In the genomic region with DNA sequence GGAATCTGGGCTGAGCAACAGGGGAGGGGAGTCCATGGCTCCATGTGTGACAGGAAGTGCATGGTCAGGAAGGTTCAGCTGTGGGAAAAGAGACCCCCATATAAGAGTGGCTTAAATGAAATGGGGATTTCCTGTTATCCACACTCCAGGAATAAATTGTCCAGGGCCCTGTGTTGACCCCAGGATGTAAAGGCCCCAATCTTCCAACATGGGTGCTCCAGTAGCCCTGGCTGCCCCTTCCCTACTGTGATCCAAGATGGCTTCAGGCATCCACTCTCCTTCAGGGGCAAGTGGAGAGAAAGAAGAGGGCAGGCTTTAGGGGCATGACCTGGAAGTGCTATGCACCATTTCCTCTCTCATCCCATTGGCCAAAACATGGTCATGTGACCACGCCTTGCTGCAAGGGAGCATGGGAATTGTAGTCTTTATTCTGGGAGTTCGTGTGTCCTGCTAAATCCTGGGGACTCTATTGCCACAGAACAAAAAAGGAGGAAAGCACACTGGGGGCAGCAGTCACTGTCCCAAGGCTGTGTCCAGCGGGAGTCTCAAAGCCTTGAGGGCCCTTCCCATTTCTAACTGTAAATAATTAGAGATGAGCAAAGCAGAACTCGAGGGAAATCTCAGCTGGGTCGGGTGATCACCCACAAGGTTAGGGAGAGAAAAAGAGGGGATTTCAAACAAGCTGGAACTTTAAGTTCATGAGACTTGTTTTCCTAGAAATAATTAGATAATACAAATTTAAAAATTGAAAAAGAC, we compare ENCODE assay signal across 11 cellular contexts.
DNase-seq lines count a peak whose midpoint lies in the region; ATAC-seq and TF ChIP-seq lines count a peak whose summit lies in the region.
"Had no signal": no experiment of that assay in that cellular context is flagged by ENCODE, and none has a peak within 500 bp of the region (broad histone marks: within the 10 kb centered on the region; RNA-seq: fewer than 3 reads in every experiment).

No MANE protein-coding gene starts in this region.

- H3K4me1 Mint-ChIP-seq in activated CD4-positive, alpha-beta memory T cell treated with anti-CD3 and anti-CD28 coated beads for 36 hours (ENCODE audit: low read depth) = peaks cover 3% of the 10 kb centered on the region
- no peaks in the 10 kb centered on the region for H3K4me1 Mint-ChIP-seq in activated CD4-positive, alpha-beta memory T cell treated with anti-CD3 and anti-CD28 coated beads, Interleukin-2, amount 10 ng/mL, durations not matched to agents 7 days and 5 days
- no peaks in the 10 kb centered on the region for H3K4me1 Mint-ChIP-seq in progenitor cell of endocrine pancreas (ENCODE audit: low read depth)
- H3K4me1 Mint-ChIP-seq: CD4-positive, CD25-positive, alpha-beta regulatory T cell had no signal

- H3K36me3 Mint-ChIP-seq in activated CD4-positive, alpha-beta memory T cell treated with anti-CD3 and anti-CD28 coated beads for 36 hours = no peaks in the 10 kb centered on the region
- H3K36me3 Mint-ChIP-seq in activated CD4-positive, alpha-beta memory T cell treated with anti-CD3 and anti-CD28 coated beads, Interleukin-2, amount 10 ng/mL, durations not matched to agents 7 days and 5 days (ENCODE audit: low read depth) = no peaks in the 10 kb centered on the region
- no peaks in the 10 kb centered on the region for H3K36me3 Mint-ChIP-seq in progenitor cell of endocrine pancreas (ENCODE audit: insufficient read depth)
- H3K36me3 Mint-ChIP-seq: CD4-positive, CD25-positive, alpha-beta regulatory T cell had no signal

- DNase-seq in activated CD4-positive, alpha-beta memory T cell treated with anti-CD3 and anti-CD28 coated beads for 36 hours = peak; percentile 37
- no peak for DNase-seq in activated CD4-positive, alpha-beta memory T cell treated with anti-CD3 and anti-CD28 coated beads, Interleukin-2, amount 10 ng/mL, durations not matched to agents 7 days and 5 days
- DNase-seq in Kasumi-1 (lab: John Stamatoyannopoulos, UW) = peak; percentile 39 to 46
- DNase-seq in activated CD4-positive, alpha-beta T cell treated with anti-CD3 and anti-CD28 coated beads, Interleukin-2, amount 50 U/mL, for 48 hours = peak; percentile 16 to 31
- DNase-seq in progenitor cell of endocrine pancreas (ENCODE audit: low spot score, unreplicated experiment) = no peak
- DNase-seq: NCI-H187 treated with DMSO at 0.1 percent for 48 hours, T1000 had no signal

- ATAC-seq in GM19023 (IDR thresholded peaks at IDR 0.05; ENCODE audit: unreplicated experiment) (no peak), GM19324 (IDR thresholded peaks at IDR 0.05; ENCODE audit: low FRiP score, unreplicated experiment) (no peak), HG03095 (IDR thresholded peaks at IDR 0.05; ENCODE audit: unreplicated experiment) (no peak)

- H3K9me3 Mint-ChIP-seq in activated CD4-positive, alpha-beta memory T cell treated with anti-CD3 and anti-CD28 coated beads for 36 hours = no peaks in the 10 kb centered on the region
- H3K9me3 Mint-ChIP-seq in activated CD4-positive, alpha-beta memory T cell treated with anti-CD3 and anti-CD28 coated beads, Interleukin-2, amount 10 ng/mL, durations not matched to agents 7 days and 5 days = no peaks in the 10 kb centered on the region
- H3K9me3 Mint-ChIP-seq in progenitor cell of endocrine pancreas (ENCODE audit: low read depth) = no peaks in the 10 kb centered on the region
- H3K9me3 Mint-ChIP-seq: CD4-positive, CD25-positive, alpha-beta regulatory T cell had no signal

- POLR2A ChIA-PET in activated CD4-positive, alpha-beta memory T cell treated with anti-CD3 and anti-CD28 coated beads for 36 hours (lab: Charles Lee) = no interaction called here
- POLR2A ChIA-PET in activated CD4-positive, alpha-beta memory T cell treated with anti-CD3 and anti-CD28 coated beads, Interleukin-2, amount 10 ng/mL, durations not matched to agents 7 days and 5 days (lab: Charles Lee) = no interaction called here

- CTCF ChIA-PET in activated CD4-positive, alpha-beta memory T cell treated with anti-CD3 and anti-CD28 coated beads for 36 hours (lab: Charles Lee) = no interaction called here
- CTCF ChIA-PET in activated CD4-positive, alpha-beta memory T cell treated with anti-CD3 and anti-CD28 coated beads, Interleukin-2, amount 10 ng/mL, durations not matched to agents 7 days and 5 days (lab: Charles Lee) = no interaction called here

- no peak overlapping the region for H3K4me3 Mint-ChIP-seq in activated CD4-positive, alpha-beta memory T cell treated with anti-CD3 and anti-CD28 coated beads for 36 hours
- H3K4me3 Mint-ChIP-seq in activated CD4-positive, alpha-beta memory T cell treated with anti-CD3 and anti-CD28 coated beads, Interleukin-2, amount 10 ng/mL, durations not matched to agents 7 days and 5 days = no peak overlapping the region
- H3K4me3 Mint-ChIP-seq in progenitor cell of endocrine pancreas (ENCODE audit: low read depth) = no peak overlapping the region
- H3K4me3 Mint-ChIP-seq: CD4-positive, CD25-positive, alpha-beta regulatory T cell had no signal

- intact Hi-C loops in activated CD4-positive, alpha-beta memory T cell treated with anti-CD3 and anti-CD28 coated beads for 36 hours (cut with micrococcal nuclease) = no loop called here

- peaks cover 4% of the 10 kb centered on the region for H3K27me3 Mint-ChIP-seq in activated CD4-positive, alpha-beta memory T cell treated with anti-CD3 and anti-CD28 coated beads for 36 hours
- no peaks in the 10 kb centered on the region for H3K27me3 Mint-ChIP-seq in activated CD4-positive, alpha-beta memory T cell treated with anti-CD3 and anti-CD28 coated beads, Interleukin-2, amount 10 ng/mL, durations not matched to agents 7 days and 5 days
- peaks cover 8% of the 10 kb centered on the region for H3K27me3 Mint-ChIP-seq in progenitor cell of endocrine pancreas

- no peak overlapping the region for H3K27ac Mint-ChIP-seq in activated CD4-positive, alpha-beta memory T cell treated with anti-CD3 and anti-CD28 coated beads for 36 hours
- no peak overlapping the region for H3K27ac Mint-ChIP-seq in activated CD4-positive, alpha-beta memory T cell treated with anti-CD3 and anti-CD28 coated beads, Interleukin-2, amount 10 ng/mL, durations not matched to agents 7 days and 5 days
- peak overlapping the region; percentile 37 for H3K27ac Mint-ChIP-seq in progenitor cell of endocrine pancreas
- H3K27ac Mint-ChIP-seq: CD4-positive, CD25-positive, alpha-beta regulatory T cell had no signal

- no peak for TF ChIP-seq CTCF in progenitor cell of endocrine pancreas (IDR thresholded peaks at IDR 0.05; ENCODE audit: unreplicated experiment)

Comparison
In these comparisons a context has a peak if more than half of its experiments do, and no peak if none do; other contexts are left out.
1. DNase-seq: peak in activated CD4-positive, alpha-beta memory T cell treated with anti-CD3 and anti-CD28 coated beads for 36 hours (single experiment), Kasumi-1 (2 of 2) and activated CD4-positive, alpha-beta T cell treated with anti-CD3 and anti-CD28 coated beads, Interleukin-2, amount 50 U/mL, for 48 hours (2 of 2); none in activated CD4-positive, alpha-beta memory T cell treated with anti-CD3 and anti-CD28 coated beads, Interleukin-2, amount 10 ng/mL, durations not matched to agents 7 days and 5 days (single experiment) and progenitor cell of endocrine pancreas (single experiment).